In the genomic region with DNA sequence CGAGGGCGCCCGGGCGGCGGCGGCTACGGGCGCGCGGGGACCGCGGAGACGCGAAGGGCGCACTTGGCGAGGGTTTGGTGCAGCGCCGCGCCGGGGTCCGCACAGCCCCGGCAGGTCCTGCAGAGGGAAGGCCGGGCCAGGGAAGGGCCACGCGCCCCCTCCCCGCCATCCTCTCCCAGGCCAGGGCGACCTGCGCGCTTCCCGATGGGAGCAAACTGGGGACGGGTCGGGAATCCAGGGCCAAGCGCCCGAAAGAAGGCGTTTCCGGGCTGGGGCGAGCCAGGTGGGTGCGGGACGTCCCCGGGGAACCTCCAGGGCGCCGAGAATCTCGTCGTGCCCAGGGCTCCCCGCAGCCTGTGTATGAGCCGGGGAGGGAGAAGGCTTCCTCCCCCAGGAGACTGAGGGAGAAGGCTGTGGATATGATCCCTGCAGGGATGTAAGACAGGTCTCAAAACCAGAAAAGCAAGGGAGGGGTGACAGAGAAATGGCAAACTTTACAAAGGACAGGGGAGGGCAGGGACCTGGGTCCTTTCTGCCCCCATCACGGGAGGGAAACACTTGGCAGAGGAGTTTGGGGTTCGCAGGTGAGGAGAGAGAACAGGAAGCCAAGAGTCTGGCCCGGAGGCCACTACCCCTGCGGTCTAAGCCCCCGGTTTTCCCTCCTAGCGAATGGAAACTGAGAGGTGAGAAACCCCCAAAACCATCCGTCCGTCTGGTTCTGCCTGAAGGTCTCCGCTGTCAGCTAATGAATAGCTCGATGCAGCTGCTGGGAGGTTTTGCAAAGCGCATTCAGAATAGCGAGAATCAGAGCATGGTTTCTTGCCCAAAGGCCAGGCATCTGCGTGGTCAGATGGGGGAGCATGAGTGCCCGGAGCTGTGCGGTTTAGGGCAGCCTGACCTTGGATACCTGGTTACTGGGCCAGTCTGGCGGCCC, we compare ENCODE assay signal across 8 cellular contexts. TPM values are rescaled to one million over a fixed set of nuclear protein-coding genes. Genes with fewer than 3 reads are reported as not detected.
A peak's percentile ranks its signal among the peaks of the same experiment; 100 is the strongest.
DNase-seq lines count a peak whose midpoint lies in the region; ATAC-seq and TF ChIP-seq lines count a peak whose summit lies in the region.

No MANE protein-coding gene starts in this region.

- H3K9me3 ChIP-seq in BLaER1 treated with 17β-estradiol and CSF1 and Interleukin-3, amounts not matched to agents 10 nM and 100 nM (replicated peaks in 1 of 11): no peaks in the 10 kb centered on the region
- H3K9me3 ChIP-seq in mammary epithelial cell (replicated peaks; ENCODE audit: insufficient read depth, low read length) (no peaks in the 10 kb centered on the region), body of pancreas (no peaks in the 10 kb centered on the region), OCI-LY7 (ENCODE audit: low read length) (no peaks in the 10 kb centered on the region)

- POLR2A ChIA-PET in OCI-LY7 (lab: Charles Lee): interaction anchor here (1.1 kb wide), 1 partner anchor 10 kb away, joined by 3 read pairs; no protein-coding TSS in a partner anchor

- in situ Hi-C loops in mammary epithelial cell (cut with MboI; ENCODE audit: low sequenced_read_pairs in 2 of 2): loop anchor here (10.0 to 25.0 kb wide), 2 partner anchors 226 to 234 kb away; no protein-coding TSS in a partner anchor

- H3K36me3 Mint-ChIP-seq in natural killer cell: no peaks in the 10 kb centered on the region

- peaks cover 0 to 37% (median 13%) of the 10 kb centered on the region in 11 experiments; a peak in 12 of 22 replicates for H4K20me1 ChIP-seq in BLaER1 treated with 17β-estradiol and CSF1 and Interleukin-3, amounts not matched to agents 10 nM and 100 nM
- H4K20me1 ChIP-seq in mammary epithelial cell (ENCODE audit: insufficient read depth, low read length): no peaks in the 10 kb centered on the region
- no peaks in the 10 kb centered on the region for H4K20me1 ChIP-seq in OCI-LY7 (ENCODE audit: insufficient read depth, low read length)

- 6% methylated on average over 19 of the region's 62 CpGs for WGBS in mammary epithelial cell (ENCODE audit: low coverage, missing lambda C conversion rate)
- WGBS in body of pancreas, 2 donors: 3 to 11% methylated on average over 16 to 51 of the region's 62 CpGs

- peak; percentile 76 for ATAC-seq in HG03159 (IDR thresholded peaks at IDR 0.05; ENCODE audit: unreplicated experiment)
- ATAC-seq in natural killer cell: peak in 2 of 3 donors; percentile 21 to 53
- no peak for ATAC-seq in body of pancreas

- H3K27ac ChIP-seq in BLaER1 treated with 17β-estradiol and CSF1 and Interleukin-3, amounts not matched to agents 10 nM and 100 nM: no peak overlapping the region
- H3K27ac ChIP-seq in mammary epithelial cell (ENCODE audit: insufficient read depth, low read depth, low read length) (no peak overlapping the region), body of pancreas (no peak overlapping the region), OCI-LY7 (ENCODE audit: low read depth, low read length, poor library complexity, severe bottlenecking) (no peak overlapping the region)

- dilution Hi-C loops in mammary epithelial cell (cut with HindIII; ENCODE audit: low sequenced_read_pairs): no loop called here

- H3K27ac Mint-ChIP-seq in natural killer cell: no peak overlapping the region

- BruUV-seq in mammary epithelial cell (replicated peaks; lab: Mats Ljungman, UMichigan) (no TSS peak), OCI-LY7 (replicated peaks; lab: Mats Ljungman, UMichigan) (no TSS peak)

- no peaks in the 10 kb centered on the region for H3K9me3 Mint-ChIP-seq in natural killer cell

- H3K4me3 Mint-ChIP-seq in natural killer cell: peak overlapping the region; percentile 63

- intact Hi-C loops in mammary epithelial cell (cut with micrococcal nuclease) (no loop called here), natural killer cell (cut with micrococcal nuclease) (no loop called here), body of pancreas (cut with DNase I) (no loop called here), OCI-LY7 (cut with micrococcal nuclease; ENCODE audit: unreplicated experiment) (no loop called here)

- no peaks in the 10 kb centered on the region for H3K9me2 ChIP-seq in OCI-LY7 (ENCODE audit: insufficient read depth, low read length)

- DNase-seq in GM19238 (ENCODE audit: insufficient read length, low spot score) (peak; percentile 84), mammary epithelial cell (no peak), natural killer cell (no peak), NCI-H2029 treated with DMSO at 0.1 percent for 48 hours (lab: John Stamatoyannopoulos, UW) (no peak), body of pancreas (no peak), OCI-LY7 (ENCODE audit: low spot score) (no peak)

- peaks cover 46 to 66% (median 54%) of the 10 kb centered on the region in 10 experiments for H3K4me1 ChIP-seq in BLaER1 treated with 17β-estradiol and CSF1 and Interleukin-3, amounts not matched to agents 10 nM and 100 nM
- H3K4me1 ChIP-seq in mammary epithelial cell (ENCODE audit: insufficient read depth, low read length) (peaks cover 8% of the 10 kb centered on the region), body of pancreas (peaks cover 20% of the 10 kb centered on the region), OCI-LY7 (ENCODE audit: insufficient read depth, low read length, poor library complexity, severe bottlenecking) (no peaks in the 10 kb centered on the region)

- no peak for TF ChIP-seq POLR2A in body of pancreas (IDR thresholded peaks at IDR 0.05)

- peak overlapping the region; percentile 17 for H2AFZ ChIP-seq in mammary epithelial cell (ENCODE audit: low read depth, low read length)
- H2AFZ ChIP-seq in OCI-LY7 (ENCODE audit: low read length): no peak overlapping the region

- no peaks in the 10 kb centered on the region for H3K36me3 ChIP-seq in BLaER1 treated with 17β-estradiol and CSF1 and Interleukin-3, amounts not matched to agents 10 nM and 100 nM
- H3K36me3 ChIP-seq in mammary epithelial cell (ENCODE audit: insufficient read depth, low read length): no peaks in the 10 kb centered on the region
- H3K36me3 ChIP-seq in body of pancreas (replicated peaks in 1 of 2; ENCODE audit: insufficient read depth in 1 of 2, low read depth in 2 of 2): no peaks in the 10 kb centered on the region
- no peaks in the 10 kb centered on the region for H3K36me3 ChIP-seq in OCI-LY7 (ENCODE audit: insufficient read depth, low read length)

- H3K4me1 Mint-ChIP-seq in natural killer cell: peaks cover 17 to 21% of the 10 kb centered on the region in 2 donors

- H3K27me3 Mint-ChIP-seq in natural killer cell (ENCODE audit: low read depth in 2 of 2): peaks cover 31 to 44% of the 10 kb centered on the region in 2 donors

- no peak overlapping the region; a peak in 1 of 22 replicates for H3K9ac ChIP-seq in BLaER1 treated with 17β-estradiol and CSF1 and Interleukin-3, amounts not matched to agents 10 nM and 100 nM
- no peak overlapping the region for H3K9ac ChIP-seq in mammary epithelial cell (ENCODE audit: insufficient read depth, low read length)

- peak overlapping the region; percentile 64 to 87 (median 76) for H3K4me2 ChIP-seq in BLaER1 treated with 17β-estradiol and CSF1 and Interleukin-3, amounts not matched to agents 10 nM and 100 nM
- H3K4me2 ChIP-seq in mammary epithelial cell (ENCODE audit: insufficient read depth, low read depth, low read length): peak overlapping the region; percentile 64
- H3K4me2 ChIP-seq in OCI-LY7 (ENCODE audit: low read length): no peak overlapping the region

- CTCF ChIA-PET in mammary epithelial cell (lab: Charles Lee; ENCODE audit: low non-redundant PET) (no interaction called here), OCI-LY7 (lab: Charles Lee; ENCODE audit: unreplicated experiment) (no interaction called here)

- TF ChIP-seq CTCF in mammary epithelial cell (conservative IDR thresholded peaks at IDR 0.05 in 1 of 2, IDR thresholded peaks at IDR 0.05 in 1 of 2; ENCODE audit: extremely low read depth in 1 of 2, insufficient read depth in 1 of 2, low read depth in 1 of 2, low read length in 2 of 2) (no peak), natural killer cell (IDR thresholded peaks at IDR 0.05) (no peak), body of pancreas (IDR thresholded peaks at IDR 0.05) (no peak), OCI-LY7 (conservative IDR thresholded peaks at IDR 0.05; ENCODE audit: low read length) (no peak)

- peaks cover 51 to 57% (median 54%) of the 10 kb centered on the region in 11 experiments for H3K27me3 ChIP-seq in BLaER1 treated with 17β-estradiol and CSF1 and Interleukin-3, amounts not matched to agents 10 nM and 100 nM
- peaks cover 8% of the 10 kb centered on the region for H3K27me3 ChIP-seq in mammary epithelial cell (ENCODE audit: insufficient read depth, low read length)
- H3K27me3 ChIP-seq in body of pancreas: peaks cover 0 to 18% of the 10 kb centered on the region in 2 donors

- no peaks in the 10 kb centered on the region for H3K79me2 ChIP-seq in mammary epithelial cell (ENCODE audit: insufficient read depth, low read length)
- no peaks in the 10 kb centered on the region for H3K79me2 ChIP-seq in OCI-LY7 (ENCODE audit: insufficient read depth, low read depth, low read length)

- peak overlapping the region in 9 of 10 experiments; percentile 21 to 54 (median 34); a peak in 11 of 20 replicates for H3K4me3 ChIP-seq in BLaER1 treated with 17β-estradiol and CSF1 and Interleukin-3, amounts not matched to agents 10 nM and 100 nM
- no peak overlapping the region for H3K4me3 ChIP-seq in mammary epithelial cell (replicated peaks in 1 of 3; ENCODE audit: insufficient read depth in 1 of 3, low read depth in 2 of 3, low read length in 3 of 3)
- no peak overlapping the region for H3K4me3 ChIP-seq in body of pancreas
- H3K4me3 ChIP-seq in OCI-LY7 (ENCODE audit: low read depth, low read length, poor library complexity, severe bottlenecking): no peak overlapping the region

RNA-seq across cellular contexts. Expression of a gene that starts 0.7 kb away (rescaled TPM):
- total RNA-seq in mammary epithelial cell: under 1 TPM; 0.42 to 0.50 TPM
- 0.15 TPM for polyA plus RNA-seq in mammary epithelial cell
- polyA minus RNA-seq in mammary epithelial cell: 0.98 TPM
- 1 to 10 TPM in 1 of 3 donors, under 1 TPM in 2; 0.07 to 1.2 (median 0.27) TPM for total RNA-seq in natural killer cell
- not detected for total RNA-seq in body of pancreas
- total RNA-seq in OCI-LY7 (2014; rRNA removed; shearing (Covaris generic)): 1.4 and 1.7 TPM in 2 replicates
- 2.7 and 2.9 TPM in 2 replicates for total RNA-seq in OCI-LY7 (2022)

RNA-seq across cellular contexts. Expression of a gene that starts 56.9 kb away (rescaled TPM):
- 10 to 100 TPM; 13.2 to 45.8 TPM for total RNA-seq in mammary epithelial cell
- polyA plus RNA-seq in mammary epithelial cell: 25.9 TPM
- polyA minus RNA-seq in mammary epithelial cell: 20.2 TPM
- total RNA-seq in natural killer cell: 10 to 100 TPM; 38.3 to 47.1 (median 42.4) TPM
- 10 to 100 TPM; 11.2 to 32.0 TPM for total RNA-seq in body of pancreas
- total RNA-seq in OCI-LY7 (2014; rRNA removed; shearing (Covaris generic)): 17.9 and 23.8 TPM in 2 replicates
- 54.8 and 63.6 TPM in 2 replicates for total RNA-seq in OCI-LY7 (2022)

Comparison
In these comparisons a context has a peak if more than half of its experiments do, and no peak if none do; other contexts are left out.
1. H3K4me3 ChIP-seq: peak in BLaER1 treated with 17β-estradiol and CSF1 and Interleukin-3, amounts not matched to agents 10 nM and 100 nM (9 of 10); none in mammary epithelial cell (0 of 3), body of pancreas (0 of 2) and OCI-LY7 (single experiment).